Comparison of ENCODE assay signal across 30 cellular contexts in genomic region chr2:118726821-118727220, GRCh38.
"Had no signal": no experiment of that assay in that cellular context is flagged by ENCODE, and none has a peak within 500 bp of the region (broad histone marks: within the 10 kb centered on the region; RNA-seq: fewer than 3 reads in every experiment).

No MANE protein-coding gene starts in this region.

- H3K36me3 ChIP-seq: adrenal gland, brain microvascular endothelial cell, breast epithelium had no signal

- H3K9me3 ChIP-seq: adrenal gland, body of pancreas had no signal

- H3K4me3 ChIP-seq: adrenal gland, body of pancreas, breast epithelium had no signal

- H3K27ac ChIP-seq: adrenal gland, body of pancreas, brain microvascular endothelial cell, breast epithelium, VCaP had no signal

- H3K4me1 ChIP-seq: adrenal gland, body of pancreas, breast epithelium had no signal

- DNase-seq: activated B cell treated with CpG ODN at 0.5 μM for 24 hours; activated CD4-positive, alpha-beta memory T cell treated with anti-CD3 and anti-CD28 coated beads, Interleukin-2, amount 10 ng/mL, durations not matched to agents 7 days and 5 days; activated CD4-positive, alpha-beta T cell treated with anti-CD3 and anti-CD28 coated beads for 4 hours; activated CD4-positive, alpha-beta T cell treated with anti-CD3 and anti-CD28 coated beads, Interleukin-2, amount 10 ng/mL, durations not matched to agents 24 days and 14 days; activated CD4-positive, alpha-beta T cell treated with anti-CD3 and anti-CD28 coated beads, Interleukin-2, amount 50 U/mL, for 48 hours; activated CD4-positive, CD25-positive, alpha-beta regulatory T cell treated with anti-CD3 and anti-CD28 coated beads, Interleukin-2, amount 50 U/mL, for 72 hours; activated CD8-positive, alpha-beta memory T cell treated with anti-CD3 and anti-CD28 coated beads for 24 hours; activated CD8-positive, alpha-beta memory T cell treated with anti-CD3 and anti-CD28 coated beads, Interleukin-2, amount 10 ng/mL, durations not matched to agents 7 days and 5 days; activated CD8-positive, alpha-beta memory T cell treated with anti-CD3 and anti-CD28 coated beads, Interleukin-2, amount 50 U/mL, for 48 hours; activated CD8-positive, alpha-beta T cell treated with anti-CD3 and anti-CD28 coated beads, Interleukin-2, amount 10 ng/mL, durations not matched to agents 7 days and 5 days; activated effector memory CD4-positive, alpha-beta T cell treated with Interleukin-2 at 50 U/mL for 16 hours; activated gamma-delta T cell; activated naive CD4-positive, alpha-beta T cell treated with anti-CD3 and anti-CD28 coated beads, Interleukin-2, amount 10 ng/mL, durations not matched to agents 7 days and 5 days; activated naive CD4-positive, alpha-beta T cell treated with Interleukin-2 at 50 U/mL for 16 hours; activated naive CD8-positive, alpha-beta T cell treated with anti-CD3 and anti-CD28 coated beads, Interleukin-2, amount 10 ng/mL, durations not matched to agents 7 days and 5 days; activated naive CD8-positive, alpha-beta T cell treated with anti-CD3 and anti-CD28 coated beads, Interleukin-2, amount 50 U/mL, for 24 hours; activated T-cell treated with anti-CD3 and anti-CD28 coated beads, Interleukin-2, amount 50 U/mL, for 24 hours; activated T-cell treated with anti-CD3 and anti-CD28 coated beads, Interleukin-2, amount 50 U/mL, for 48 hours; adrenal gland; amniotic stem cell; aorta; body of pancreas; brain microvascular endothelial cell; central memory CD4-positive, alpha-beta T cell; cerebellar nuclear complex; T-helper 1 cell; T-helper 2 cell; T-helper 9 cell had no signal

- ATAC-seq: activated CD8-positive, alpha-beta memory T cell treated with anti-CD3 and anti-CD28 coated beads, Interleukin-2, amount 10 ng/mL, durations not matched to agents 7 days and 5 days; activated CD8-positive, alpha-beta T cell treated with anti-CD3 and anti-CD28 coated beads, Interleukin-2, amount 10 ng/mL, durations not matched to agents 7 days and 5 days; activated naive CD8-positive, alpha-beta T cell treated with anti-CD3 and anti-CD28 coated beads, Interleukin-2, amount 50 U/mL, for 24 hours; body of pancreas had no signal

- H3K27me3 ChIP-seq: adrenal gland, body of pancreas, brain microvascular endothelial cell, breast epithelium had no signal
